Comparison of ENCODE assay signal across 21 cellular contexts in genomic region chr17:57195790-57196460, GRCh38.
DNase-seq lines count a peak whose midpoint lies in the region; ATAC-seq and TF ChIP-seq lines count a peak whose summit lies in the region.
"Had no signal": no experiment of that assay in that cellular context is flagged by ENCODE, and none has a peak within 500 bp of the region (broad histone marks: within the 10 kb centered on the region; RNA-seq: fewer than 3 reads in every experiment).

No MANE protein-coding gene starts in this region.

- no peak overlapping the region for H3K4me3 Mint-ChIP-seq in effector memory CD8-positive, alpha-beta T cell
- H3K4me3 Mint-ChIP-seq: activated T-helper 1 cell treated with anti-CD3 and anti-CD28 coated beads, Interleukin-12 subunit alpha, Interleukin-12 subunit beta, Interleukin-2, Interleukin-4 antibody, amounts not matched to agents 30 ng/mL and 10 ng/mL and 1 ng/mL, durations not matched to agents 14 hours and 24 hours and 36 hours; T-helper 2 cell treated with Interferon-gamma antibody and Interleukin-4, amounts not matched to agents 5 μg/mL and 100 μg/mL, for 36 hours had no signal

- H3K4me2 ChIP-seq in fibroblast of lung (ENCODE audit: extremely low read depth, insufficient read depth, low read length) = no peak overlapping the region
- H3K4me2 ChIP-seq: BLaER1 had no signal

- H3K27ac Mint-ChIP-seq in effector memory CD8-positive, alpha-beta T cell = no peak overlapping the region
- H3K27ac Mint-ChIP-seq: activated T-helper 1 cell treated with anti-CD3 and anti-CD28 coated beads, Interleukin-12 subunit alpha, Interleukin-12 subunit beta, Interleukin-2, Interleukin-4 antibody, amounts not matched to agents 30 ng/mL and 10 ng/mL and 1 ng/mL, durations not matched to agents 14 hours and 24 hours and 36 hours; T-helper 2 cell treated with Interferon-gamma antibody and Interleukin-4, amounts not matched to agents 5 μg/mL and 100 μg/mL, for 36 hours had no signal

- DNase-seq in CD1c-positive myeloid dendritic cell (ENCODE audit: extremely low spot score) (peak; percentile 8), GM13977 (ENCODE audit: low spot score) (peak; percentile 19), RWPE2 (ENCODE audit: low spot score) (peak; percentile 91), fibroblast of lung (ENCODE audit: low read depth in 2 of 2) (peak; percentile 32), BE2C (no peak), lower lobe of right lung (no peak)
- DNase-seq in effector memory CD8-positive, alpha-beta T cell = no peak
- DNase-seq: activated CD4-positive, alpha-beta T cell treated with anti-CD3 and anti-CD28 coated beads for 48 hours; aorta; cortex of kidney; DMS53; esophagus squamous epithelium; left colon; NCI-H345; SJCRH30; stimulated activated CD4-positive, alpha-beta T cell treated with anti-CD3 and anti-CD28 coated beads, Interleukin-4, amount 100 ng/mL, for 4 hours; transverse colon had no signal

- in situ Hi-C loops in GM13977 (cut with MboI; ENCODE audit: low pct_unique_long_range_greater_than_20kb, low sequenced_read_pairs, unreplicated experiment) = no loop called here

- TF ChIP-seq CTCF in GM13977 (IDR thresholded peaks at IDR 0.05; ENCODE audit: extremely low read depth, insufficient read depth, missing control alignments) (no peak), RWPE2 (IDR thresholded peaks at IDR 0.05; ENCODE audit: poor library complexity, severe bottlenecking) (no peak), fibroblast of lung (conservative IDR thresholded peaks at IDR 0.05 in 1 of 2, IDR thresholded peaks at IDR 0.05 in 1 of 2; ENCODE audit: low read depth in 1 of 2, low read length in 2 of 2) (no peak), BE2C (IDR thresholded peaks at IDR 0.05; ENCODE audit: low read depth, low read length) (no peak), lower lobe of right lung (IDR thresholded peaks at IDR 0.05) (no peak)

- H2AFZ ChIP-seq in fibroblast of lung (ENCODE audit: low read length) = no peak overlapping the region

- no peaks in the 10 kb centered on the region for H4K20me1 ChIP-seq in fibroblast of lung (ENCODE audit: control insufficient read depth, extremely low read depth, insufficient read depth, low read length)
- H4K20me1 ChIP-seq: BLaER1 had no signal

- intact Hi-C loops in lower lobe of right lung (cut with DNase I) = no loop called here

- ATAC-seq in RWPE2 (ENCODE audit: low read depth) (peak; percentile 97), GM21381 (IDR thresholded peaks at IDR 0.05; ENCODE audit: unreplicated experiment) (no peak), lower lobe of right lung (no peak)
- no peak for ATAC-seq in effector memory CD8-positive, alpha-beta T cell (replicated peaks)
- ATAC-seq: left colon had no signal

- H3K9me3 Mint-ChIP-seq in effector memory CD8-positive, alpha-beta T cell = no peaks in the 10 kb centered on the region

- no peaks in the 10 kb centered on the region for H3K79me2 ChIP-seq in fibroblast of lung (ENCODE audit: control insufficient read depth, insufficient read depth, low read length)

- H3K4me3 ChIP-seq in RWPE2 (ENCODE audit: severe bottlenecking) (no peak overlapping the region), fibroblast of lung (replicated peaks in 1 of 4; ENCODE audit: control extremely low read depth in 1 of 4, insufficient read depth in 1 of 4, low read depth in 3 of 4, low read length in 4 of 4) (no peak overlapping the region), BE2C (ENCODE audit: low read depth, low read length) (no peak overlapping the region), lower lobe of right lung (no peak overlapping the region)
- H3K4me3 ChIP-seq: BLaER1, esophagus squamous epithelium, SJCRH30, transverse colon had no signal

- H3K9me3 ChIP-seq in RWPE2 (ENCODE audit: severe bottlenecking) (peaks cover 10% of the 10 kb centered on the region), fibroblast of lung (ENCODE audit: control insufficient read depth, insufficient read depth, low read depth, low read length) (no peaks in the 10 kb centered on the region), BE2C (peaks cover 6% of the 10 kb centered on the region; the same call in 1 of the 2 replicates), lower lobe of right lung (no peaks in the 10 kb centered on the region)
- H3K9me3 ChIP-seq: SJCRH30, transverse colon had no signal

- H3K27me3 ChIP-seq in RWPE2 (ENCODE audit: insufficient read depth, poor library complexity, severe bottlenecking) (no peaks in the 10 kb centered on the region), fibroblast of lung (ENCODE audit: control insufficient read depth, insufficient read depth, low read length) (no peaks in the 10 kb centered on the region), BE2C (no peaks in the 10 kb centered on the region), lower lobe of right lung (ENCODE audit: low read depth) (no peaks in the 10 kb centered on the region)
- H3K27me3 ChIP-seq: BLaER1, esophagus squamous epithelium, SJCRH30, transverse colon had no signal

- H3K27ac ChIP-seq in RWPE2 (ENCODE audit: poor library complexity, severe bottlenecking) (peak overlapping the region; percentile 28), fibroblast of lung (ENCODE audit: insufficient read depth, low read length) (no peak overlapping the region), lower lobe of right lung (no peak overlapping the region)
- H3K27ac ChIP-seq: BLaER1, esophagus squamous epithelium, SJCRH30, transverse colon had no signal

- H3K36me3 Mint-ChIP-seq in effector memory CD8-positive, alpha-beta T cell (ENCODE audit: insufficient read depth) = no peaks in the 10 kb centered on the region

- H3K9ac ChIP-seq in fibroblast of lung (ENCODE audit: insufficient read depth, low read length) = no peak overlapping the region
- H3K9ac ChIP-seq: BLaER1 had no signal

- peaks cover 15 to 18% of the 10 kb centered on the region in 2 donors for H3K27me3 Mint-ChIP-seq in effector memory CD8-positive, alpha-beta T cell

- H3K4me1 ChIP-seq in RWPE2 (ENCODE audit: insufficient read depth, poor library complexity, severe bottlenecking) (no peaks in the 10 kb centered on the region), fibroblast of lung (ENCODE audit: control insufficient read depth, extremely low read depth, insufficient read depth, low read length) (no peaks in the 10 kb centered on the region), BE2C (no peaks in the 10 kb centered on the region), lower lobe of right lung (no peaks in the 10 kb centered on the region)
- H3K4me1 ChIP-seq: esophagus squamous epithelium, SJCRH30, transverse colon had no signal

- H3K36me3 ChIP-seq in RWPE2 (ENCODE audit: low read depth) (no peaks in the 10 kb centered on the region), fibroblast of lung (ENCODE audit: control insufficient read depth, insufficient read depth, low read length) (no peaks in the 10 kb centered on the region), BE2C (no peaks in the 10 kb centered on the region), lower lobe of right lung (no peaks in the 10 kb centered on the region)
- H3K36me3 ChIP-seq: BLaER1, esophagus squamous epithelium, SJCRH30, transverse colon had no signal

- no peaks in the 10 kb centered on the region for H3K4me1 Mint-ChIP-seq in effector memory CD8-positive, alpha-beta T cell (ENCODE audit: low read depth in 2 of 2)

Comparison
In these comparisons a context has a peak if more than half of its experiments do, and no peak if none do; other contexts are left out.
1. DNase-seq: peak in CD1c-positive myeloid dendritic cell (single experiment), GM13977 (single experiment), RWPE2 (single experiment) and fibroblast of lung (2 of 2); none in effector memory CD8-positive, alpha-beta T cell (0 of 3), BE2C (single experiment) and lower lobe of right lung (single experiment).